ENCODE assay signal across 26 cellular contexts in the genomic region with DNA sequence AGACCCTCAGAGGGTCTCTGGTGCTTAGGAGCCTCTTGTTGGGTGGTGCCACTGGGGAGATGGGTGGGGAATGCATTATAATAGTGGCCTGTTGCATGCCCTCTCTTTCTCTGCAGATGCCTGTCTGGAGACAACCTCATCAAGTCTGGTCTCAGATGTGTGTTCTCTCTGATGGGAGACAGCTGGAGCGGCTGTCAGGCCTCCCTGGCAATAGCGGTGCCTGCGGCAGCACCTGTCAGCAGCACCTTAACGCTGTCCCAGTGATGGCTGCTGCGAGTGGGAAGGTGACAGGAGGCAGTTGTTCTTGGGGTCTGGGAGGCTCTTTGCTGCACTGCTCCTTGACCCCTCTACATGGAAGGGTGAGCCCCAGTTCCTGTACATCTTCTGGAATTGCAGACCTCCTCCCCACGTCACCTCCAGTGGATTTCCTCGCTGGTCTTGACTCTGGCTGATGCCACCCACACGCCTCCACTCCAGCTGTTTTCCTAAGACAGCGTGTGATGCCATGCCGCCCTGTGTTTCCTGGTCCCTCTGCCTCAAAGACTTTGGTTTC.
"Had no signal": no experiment of that assay in that cellular context is flagged by ENCODE, and none has a peak within 500 bp of the region (broad histone marks: within the 10 kb centered on the region; RNA-seq: fewer than 3 reads in every experiment).

No MANE protein-coding gene starts in this region.

- H3K36me3 Mint-ChIP-seq: activated CD4-positive, alpha-beta memory T cell treated with anti-CD3 and anti-CD28 coated beads for 36 hours; activated naive CD8-positive, alpha-beta T cell; memory B cell; stimulated activated naive B cell treated with anti-CD40 and anti-IgM and Interleukin-4, amounts not matched to agents 10 μg/mL and 1 μg/mL and 100 μg/mL, for 72 hours had no signal

- H3K9me3 ChIP-seq: mucosa of descending colon, thyroid gland, upper lobe of right lung had no signal

- H2AFZ ChIP-seq: parathyroid adenoma had no signal

- H3K4me3 ChIP-seq: gastroesophageal sphincter, mucosa of descending colon, right atrium auricular region, stomach, thyroid gland, upper lobe of right lung had no signal

- H3K27ac Mint-ChIP-seq: activated CD4-positive, alpha-beta memory T cell treated with anti-CD3 and anti-CD28 coated beads for 36 hours; activated CD4-positive, alpha-beta T cell treated with anti-CD3 and anti-CD28 coated beads, Interleukin-2, amount 10 ng/mL, durations not matched to agents 24 days and 14 days; activated naive CD8-positive, alpha-beta T cell; memory B cell; nephron progenitor cell; stimulated activated naive B cell treated with anti-CD40 and anti-IgM and Interleukin-4, amounts not matched to agents 10 μg/mL and 1 μg/mL and 100 μg/mL, for 72 hours had no signal

- DNase-seq: activated CD4-positive, alpha-beta memory T cell treated with anti-CD3 and anti-CD28 coated beads for 36 hours; activated CD4-positive, alpha-beta T cell treated with anti-CD3 and anti-CD28 coated beads, Interleukin-2, amount 10 ng/mL, durations not matched to agents 24 days and 14 days; activated CD4-positive, CD25-positive, alpha-beta regulatory T cell treated with anti-CD3 and anti-CD28 coated beads, Interleukin-2, amount 50 U/mL, for 72 hours; activated naive CD4-positive, alpha-beta T cell treated with Interleukin-2 at 50 U/mL for 16 hours; activated T-cell treated with anti-CD3 and anti-CD28 coated beads, Interleukin-2, amount 50 U/mL, for 4 hours; anterior cingulate cortex; dermis blood vessel endothelial cell; effector memory CD4-positive, alpha-beta T cell; hippocampal formation; left cardiac atrium; mucosa of descending colon; nephron progenitor cell; nucleus accumbens; stimulated activated CD4-positive, alpha-beta T cell treated with anti-CD3 and anti-CD28 coated beads, Interleukin-15, amount 100 ng/mL, for 24 hours; stimulated activated CD4-positive, alpha-beta T cell treated with anti-CD3 and anti-CD28 coated beads, Interleukin-2, amount 100 ng/mL, for 24 hours; stimulated activated naive B cell treated with anti-CD40 and anti-IgM and Interleukin-4, amounts not matched to agents 10 μg/mL and 1 μg/mL and 100 μg/mL, for 72 hours; stomach; T-helper 2 cell; thyroid gland; upper lobe of right lung had no signal

- H3K79me2 ChIP-seq: parathyroid adenoma had no signal

- H3K4me1 Mint-ChIP-seq: activated CD4-positive, alpha-beta T cell treated with anti-CD3 and anti-CD28 coated beads, Interleukin-2, amount 10 ng/mL, durations not matched to agents 24 days and 14 days; central memory CD8-positive, alpha-beta T cell; memory B cell; stimulated activated naive B cell treated with anti-CD40 and anti-IgM and Interleukin-4, amounts not matched to agents 10 μg/mL and 1 μg/mL and 100 μg/mL, for 72 hours had no signal

- H3K36me3 ChIP-seq: gastroesophageal sphincter, right atrium auricular region, stomach, thyroid gland, upper lobe of right lung had no signal

- H3K9me3 Mint-ChIP-seq: activated CD4-positive, alpha-beta T cell treated with anti-CD3 and anti-CD28 coated beads, Interleukin-2, amount 10 ng/mL, durations not matched to agents 24 days and 14 days; central memory CD8-positive, alpha-beta T cell had no signal

- H3K4me1 ChIP-seq: gastroesophageal sphincter, parathyroid adenoma, right atrium auricular region, thyroid gland, upper lobe of right lung had no signal

- ATAC-seq: activated T-cell treated with anti-CD3 and anti-CD28 coated beads, Interleukin-2, amount 50 U/mL, for 4 hours; gastroesophageal sphincter; left cardiac atrium; mucosa of descending colon; stimulated activated naive B cell treated with anti-CD40 and anti-IgM and Interleukin-4, amounts not matched to agents 10 μg/mL and 1 μg/mL and 100 μg/mL, for 72 hours; upper lobe of right lung had no signal

- H3K27ac ChIP-seq: gastroesophageal sphincter, parathyroid adenoma, right atrium auricular region, stomach, thyroid gland, upper lobe of right lung had no signal

- H3K4me3 Mint-ChIP-seq: activated CD4-positive, alpha-beta memory T cell treated with anti-CD3 and anti-CD28 coated beads for 36 hours; activated CD4-positive, alpha-beta T cell treated with anti-CD3 and anti-CD28 coated beads, Interleukin-2, amount 10 ng/mL, durations not matched to agents 24 days and 14 days; activated naive CD8-positive, alpha-beta T cell; activated T-cell treated with anti-CD3 and anti-CD28 coated beads, Interleukin-2, amount 50 U/mL, for 4 hours; central memory CD8-positive, alpha-beta T cell; memory B cell; nephron progenitor cell; stimulated activated naive B cell treated with anti-CD40 and anti-IgM and Interleukin-4, amounts not matched to agents 10 μg/mL and 1 μg/mL and 100 μg/mL, for 72 hours had no signal

- H3K27me3 ChIP-seq: right atrium auricular region, thyroid gland had no signal
